Comparison of ENCODE assay signal across 9 cellular contexts in the genomic region with DNA sequence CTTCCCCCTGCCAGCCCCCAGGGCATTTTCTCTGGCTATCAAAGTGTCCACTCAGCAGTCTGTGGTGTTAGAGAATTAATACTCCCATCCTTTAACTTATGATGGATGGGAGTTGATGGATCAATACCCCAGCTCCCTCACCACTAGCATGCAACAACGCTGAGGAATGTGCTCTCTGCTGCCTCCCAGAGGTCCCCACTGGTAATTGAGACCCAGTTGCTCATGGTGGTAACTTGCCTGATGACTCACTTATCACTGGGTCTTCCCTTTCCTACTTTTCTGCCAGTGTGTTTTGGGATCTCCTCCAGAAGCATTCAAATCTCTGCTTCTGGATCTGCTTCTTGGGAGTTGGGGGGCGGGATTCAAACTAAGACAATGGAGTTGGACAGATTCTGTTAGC. TPM values are rescaled to one million over a fixed set of nuclear protein-coding genes. Genes with fewer than 3 reads are reported as not detected.
DNase-seq lines count a peak whose midpoint lies in the region; ATAC-seq and TF ChIP-seq lines count a peak whose summit lies in the region.
"Had no signal": no experiment of that assay in that cellular context is flagged by ENCODE, and none has a peak within 500 bp of the region (broad histone marks: within the 10 kb centered on the region; RNA-seq: fewer than 3 reads in every experiment).

No MANE protein-coding gene starts in this region.

- no peak overlapping the region for H2AFZ ChIP-seq in OCI-LY3 (ENCODE audit: low read depth, low read length)

- H3K27me3 ChIP-seq in BJ (ENCODE audit: control insufficient read depth, insufficient read depth, low read length) = no peaks in the 10 kb centered on the region
- H3K27me3 ChIP-seq in OCI-LY3 (ENCODE audit: low read depth, low read length) = peaks cover 7% of the 10 kb centered on the region; the same call in 1 of the 2 replicates
- no peaks in the 10 kb centered on the region for H3K27me3 ChIP-seq in aorta (ENCODE audit: control insufficient read depth in 1 of 2, insufficient read depth in 2 of 2, low read length in 1 of 2)
- H3K27me3 ChIP-seq in upper lobe of left lung = no peaks in the 10 kb centered on the region

- DNase-seq in BJ (ENCODE audit: low read depth) (no peak), ELR (ENCODE audit: low read depth) (peak; percentile 45), fibroblast of peridontal ligament (ENCODE audit: extremely low read depth) (peak; percentile 32), aorta (no peak), NCI-H2196 treated with DMSO at 0.1 percent for 48 hours (lab: John Stamatoyannopoulos, UW; ENCODE audit: unreplicated experiment) (no peak), upper lobe of left lung (no peak), T-helper 9 cell (no peak)
- DNase-seq: NCI-H1105 had no signal

- intact Hi-C loops in aorta (cut with DNase I) = no loop called here

- no peak for TF ChIP-seq EP300 in upper lobe of left lung (IDR thresholded peaks at IDR 0.05)

- H3K27ac ChIP-seq in OCI-LY3 (ENCODE audit: low read length) = no peak overlapping the region
- no peak overlapping the region for H3K27ac ChIP-seq in aorta (ENCODE audit: low read depth in 1 of 2, low read length in 2 of 2)
- H3K27ac ChIP-seq in upper lobe of left lung = no peak overlapping the region

- POLR2A ChIA-PET in BJ (lab: Charles Lee) = no interaction called here

- peak; percentile 25; the same call in 1 of the 2 replicates for TF ChIP-seq CTCF in BJ (IDR thresholded peaks at IDR 0.05; ENCODE audit: insufficient read depth, low read depth, low read length)
- TF ChIP-seq CTCF in OCI-LY3 (IDR thresholded peaks at IDR 0.05; ENCODE audit: low read depth, low read length) = peak; percentile 68
- no peak for TF ChIP-seq CTCF in upper lobe of left lung (IDR thresholded peaks at IDR 0.05)

- no peaks in the 10 kb centered on the region for H3K36me3 ChIP-seq in BJ (ENCODE audit: control insufficient read depth, insufficient read depth, low read length)
- no peaks in the 10 kb centered on the region for H3K36me3 ChIP-seq in OCI-LY3 (replicated peaks; ENCODE audit: low read depth, low read length)
- no peaks in the 10 kb centered on the region for H3K36me3 ChIP-seq in aorta (ENCODE audit: control insufficient read depth in 1 of 2, insufficient read depth in 2 of 2, low read length in 1 of 2)
- no peaks in the 10 kb centered on the region for H3K36me3 ChIP-seq in upper lobe of left lung

- H3K4me3 ChIP-seq in BJ (ENCODE audit: low read depth, low read length) (no peak overlapping the region), OCI-LY3 (ENCODE audit: low read length) (no peak overlapping the region), aorta (ENCODE audit: low read length in 2 of 2) (no peak overlapping the region), upper lobe of left lung (no peak overlapping the region)

- ATAC-seq in aorta (ENCODE audit: low FRiP score) (no peak), upper lobe of left lung (ENCODE audit: low FRiP score in 2 of 2) (no peak)

- H3K4me1 ChIP-seq in OCI-LY3 (ENCODE audit: low read length) = no peaks in the 10 kb centered on the region
- no peaks in the 10 kb centered on the region for H3K4me1 ChIP-seq in aorta (ENCODE audit: control insufficient read depth in 1 of 2, insufficient read depth in 2 of 2, low read length in 2 of 2)
- H3K4me1 ChIP-seq in upper lobe of left lung = no peaks in the 10 kb centered on the region

- CTCF ChIA-PET in BJ (lab: Yijun Ruan, JAX) = no interaction called here

- H3K4me2 ChIP-seq in OCI-LY3 (ENCODE audit: low read length) = no peak overlapping the region

- H3K9me3 ChIP-seq in OCI-LY3 (ENCODE audit: insufficient read depth, low read length) = no peaks in the 10 kb centered on the region
- peaks cover 4% of the 10 kb centered on the region for H3K9me3 ChIP-seq in aorta (ENCODE audit: control insufficient read depth, low read length)
- no peaks in the 10 kb centered on the region for H3K9me3 ChIP-seq in upper lobe of left lung

- 13% methylated on average over 2 of the region's 2 CpGs for WGBS in aorta, 2 donors
- 4 to 13% methylated on average over 2 of the region's 2 CpGs for WGBS in upper lobe of left lung, 2 donors

- H4K20me1 ChIP-seq in OCI-LY3 (ENCODE audit: insufficient read depth, low read length) = no peaks in the 10 kb centered on the region

- no peak for TF ChIP-seq POLR2A in upper lobe of left lung (IDR thresholded peaks at IDR 0.05)

- no peak overlapping the region for H3K9ac ChIP-seq in OCI-LY3 (ENCODE audit: low read length)

- no peaks in the 10 kb centered on the region for H3K79me2 ChIP-seq in OCI-LY3 (ENCODE audit: low read length)

RNA-seq across cellular contexts. Expression of a gene that starts 20.3 kb away (rescaled TPM):
- 2.5 and 2.9 TPM in 2 replicates for polyA plus RNA-seq in BJ (2011; rRNA removed)
- polyA minus RNA-seq in BJ (2011; rRNA and poly(A)+ RNA removed) = 4.7 and 5.7 TPM in 2 replicates
- 1 to 10 TPM; 2.0 to 3.6 TPM for total RNA-seq in aorta
- polyA plus RNA-seq in aorta = under 1 TPM; 0.26 to 0.63 TPM
- total RNA-seq in upper lobe of left lung = under 1 TPM in 5 of 6 donors, not detected in 1; 0.29 to 0.69 (median 0.67) TPM

Comparison
In these comparisons a context has a peak if more than half of its experiments do, and no peak if none do; other contexts are left out.
1. DNase-seq: peak in ELR (single experiment) and fibroblast of peridontal ligament (single experiment); none in BJ (single experiment), aorta (0 of 2), NCI-H2196 treated with DMSO at 0.1 percent for 48 hours (single experiment), upper lobe of left lung (0 of 2) and T-helper 9 cell (single experiment).
2. CTCF ChIP-seq: peak in BJ (single experiment) and OCI-LY3 (single experiment); none in upper lobe of left lung (0 of 6).